In genomic region chr11:86091086-86091485, GRCh38 we compare ENCODE assay signal across 26 cellular contexts.
"Had no signal": no experiment of that assay in that cellular context is flagged by ENCODE, and none has a peak within 500 bp of the region (broad histone marks: within the 10 kb centered on the region; RNA-seq: fewer than 3 reads in every experiment).

No MANE protein-coding gene starts in this region.

- DNase-seq: activated CD4-positive, alpha-beta memory T cell treated with anti-CD3 and anti-CD28 coated beads, Interleukin-2, amount 10 ng/mL, durations not matched to agents 7 days and 5 days; activated CD4-positive, alpha-beta T cell treated with anti-CD3 and anti-CD28 coated beads for 36 hours; activated CD4-positive, alpha-beta T cell treated with anti-CD3 and anti-CD28 coated beads, Interleukin-2, amount 50 U/mL, for 1 hour; activated T-cell treated with anti-CD3 and anti-CD28 coated beads for 4 hours; activated T-cell treated with anti-CD3 and anti-CD28 coated beads, Interleukin-2, amount 50 U/mL, for 48 hours; amniotic stem cell; cerebellar nuclear complex; MV-4-11; NCI-H1092 treated with DMSO at 0.1 percent for 48 hours; NCI-H1417 treated with DMSO at 0.1 percent for 48 hours; NCI-H1694; NCI-H2029; NCI-H2107; NCI-H2171 treated with DMSO at 0.1 percent for 48 hours; NCI-H510A; NCI-H526 treated with DMSO at 0.1 percent for 48 hours; NCI-H82; SIG-M5; T-cell; T-helper 2 cell; WERI-Rb-1 had no signal

- H3K27ac ChIP-seq: brain microvascular endothelial cell, cardiac muscle cell, SK-N-MC, WERI-Rb-1 had no signal

- ATAC-seq: activated CD4-positive, alpha-beta T cell treated with anti-CD3 and anti-CD28 coated beads for 36 hours; activated T-helper 17 cell treated with anti-CD3 and anti-CD28 coated beads, Interleukin-2, amount 50 U/mL, for 72 hours; T-cell had no signal

- H3K27me3 ChIP-seq: brain microvascular endothelial cell, cardiac muscle cell, MG63 had no signal

- H3K36me3 ChIP-seq: brain microvascular endothelial cell, cardiac muscle cell, MG63, WERI-Rb-1 had no signal

- H3K4me3 ChIP-seq: cardiac muscle cell, MG63, SK-N-MC had no signal

- H3K9me3 ChIP-seq: MG63 had no signal
